In the genomic region with DNA sequence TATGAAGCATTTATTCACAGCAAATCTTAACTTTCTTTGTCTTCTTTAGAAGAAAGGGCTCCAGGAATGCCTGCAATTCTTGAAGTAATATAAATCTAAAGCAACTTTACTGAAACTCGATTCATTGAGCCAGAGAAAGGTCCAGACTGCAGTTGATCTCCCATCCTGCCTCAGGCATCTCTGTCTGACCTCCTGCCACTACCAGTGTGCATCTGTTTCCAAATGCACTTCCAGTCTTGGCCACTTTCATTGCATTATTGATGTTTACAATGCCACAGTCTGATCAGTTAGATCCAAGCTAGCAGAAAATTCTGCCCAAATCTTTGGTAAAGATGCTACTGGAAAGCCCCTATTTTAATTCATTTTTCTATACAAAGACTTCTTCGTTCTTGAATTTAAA, we compare ENCODE assay signal across 30 cellular contexts.
"Had no signal": no experiment of that assay in that cellular context is flagged by ENCODE, and none has a peak within 500 bp of the region (broad histone marks: within the 10 kb centered on the region; RNA-seq: fewer than 3 reads in every experiment).

No MANE protein-coding gene starts in this region.

- ATAC-seq: activated CD4-positive, CD25-positive, alpha-beta regulatory T cell treated with anti-CD3 and anti-CD28 coated beads, Interleukin-2, amount 50 U/mL, for 24 hours; activated CD8-positive, alpha-beta T cell treated with anti-CD3 and anti-CD28 coated beads for 36 hours; activated T-cell treated with anti-CD3 and anti-CD28 coated beads, Interleukin-2, amount 50 U/mL, for 4 hours; activated T-helper 17 cell treated with anti-CD3 and anti-CD28 coated beads, Interleukin-2, amount 50 U/mL, for 72 hours; esophagus mucosa; gastrocnemius medialis; heart right ventricle; T-helper 17 cell had no signal

- H3K27me3 ChIP-seq: colonic mucosa, gastrocnemius medialis, heart right ventricle had no signal

- H3K36me3 ChIP-seq: colonic mucosa, gastrocnemius medialis, heart right ventricle, WERI-Rb-1 had no signal

- H3K36me3 Mint-ChIP-seq: activated naive CD8-positive, alpha-beta T cell had no signal

- H3K9me3 ChIP-seq: colonic mucosa, gastrocnemius medialis, heart right ventricle had no signal

- H3K4me1 Mint-ChIP-seq: activated B cell treated with CpG ODN at 0.5 μM for 24 hours; activated T-helper 17 cell treated with anti-CD3 and anti-CD28 coated beads, Interleukin-2, amount 50 U/mL, for 72 hours; endodermal cell had no signal

- H3K4me1 ChIP-seq: colonic mucosa had no signal

- H3K4me3 ChIP-seq: colonic mucosa, gastrocnemius medialis, heart right ventricle had no signal

- H3K27ac ChIP-seq: colonic mucosa, gastrocnemius medialis, heart right ventricle, WERI-Rb-1 had no signal

- H3K9me3 Mint-ChIP-seq: activated B cell treated with CpG ODN at 0.5 μM for 24 hours; activated CD8-positive, alpha-beta T cell treated with anti-CD3 and anti-CD28 coated beads for 36 hours; activated T-cell treated with anti-CD3 and anti-CD28 coated beads, Interleukin-2, amount 50 U/mL, for 4 hours; activated T-helper 17 cell treated with anti-CD3 and anti-CD28 coated beads, Interleukin-2, amount 50 U/mL, for 72 hours; endodermal cell; T-helper 2 cell treated with Interferon-gamma antibody and Interleukin-4, amounts not matched to agents 5 μg/mL and 100 μg/mL, for 36 hours had no signal

- DNase-seq: activated B cell treated with CpG ODN at 0.5 μM for 24 hours; activated CD4-positive, alpha-beta T cell treated with anti-CD3 and anti-CD28 coated beads for 48 hours; activated CD4-positive, alpha-beta T cell treated with anti-CD3 and anti-CD28 coated beads, Interleukin-2, amount 50 U/mL, for 1 hour; activated CD4-positive, alpha-beta T cell treated with anti-CD3 and anti-CD28 coated beads, Interleukin-2, amount 50 U/mL, for 48 hours; activated CD8-positive, alpha-beta memory T cell treated with anti-CD3 and anti-CD28 coated beads for 24 hours; activated CD8-positive, alpha-beta T cell treated with anti-CD3 and anti-CD28 coated beads for 36 hours; activated effector memory CD4-positive, alpha-beta T cell treated with Interleukin-2 at 50 U/mL for 16 hours; activated gamma-delta T cell treated with Interleukin-2 at 50 U/mL for 16 hours; activated naive CD4-positive, alpha-beta T cell treated with anti-CD3 and anti-CD28 coated beads, Interleukin-2, amount 50 U/mL, for 16 hours; activated naive CD4-positive, alpha-beta T cell treated with Interleukin-2 at 50 U/mL for 16 hours; activated T-cell treated with anti-CD3 and anti-CD28 coated beads, Interleukin-2, amount 50 U/mL, for 4 hours; amniotic stem cell; anterior cingulate cortex; central memory CD4-positive, alpha-beta T cell; cerebellar nuclear complex; colonic mucosa; effector memory CD4-positive, alpha-beta T cell; endodermal cell; foreskin fibroblast; gastrocnemius medialis; heart right ventricle; T-helper 1 cell; T-helper 17 cell; T1000; WERI-Rb-1 had no signal

- H3K27ac Mint-ChIP-seq: activated B cell treated with CpG ODN at 0.5 μM for 24 hours; activated CD8-positive, alpha-beta T cell treated with anti-CD3 and anti-CD28 coated beads for 36 hours; activated naive CD8-positive, alpha-beta T cell; activated T-helper 17 cell treated with anti-CD3 and anti-CD28 coated beads, Interleukin-2, amount 50 U/mL, for 72 hours; endodermal cell; T-helper 17 cell; T-helper 2 cell treated with Interferon-gamma antibody and Interleukin-4, amounts not matched to agents 5 μg/mL and 100 μg/mL, for 36 hours had no signal

- H3K4me3 Mint-ChIP-seq: activated B cell treated with CpG ODN at 0.5 μM for 24 hours; activated CD8-positive, alpha-beta T cell treated with anti-CD3 and anti-CD28 coated beads for 36 hours; activated naive CD8-positive, alpha-beta T cell; activated T-cell treated with anti-CD3 and anti-CD28 coated beads, Interleukin-2, amount 50 U/mL, for 4 hours; activated T-helper 17 cell treated with anti-CD3 and anti-CD28 coated beads, Interleukin-2, amount 50 U/mL, for 72 hours; endodermal cell; T-helper 17 cell; T-helper 2 cell treated with Interferon-gamma antibody and Interleukin-4, amounts not matched to agents 5 μg/mL and 100 μg/mL, for 36 hours had no signal
